ENCODE assay signal across 1 cellular context in genomic region chr16:85535352-85536072, GRCh38.
TF ChIP-seq lines count a peak whose summit lies in the region.

No MANE protein-coding gene starts in this region.

TF ChIP-seq in K562, 482 proteins besides CTCF, POLR2A, EP300 and RAD21 (continued from another document and continues in another):
- TF ChIP-seq TCF7L2 (IDR thresholded peaks at IDR 0.05; ENCODE audit: low read depth, low read length) = peak; percentile 87
- TF ChIP-seq MNT (conservative IDR thresholded peaks at IDR 0.05) = peak; percentile 85 to 95
- peak; percentile 52; the same call in 1 of the 2 replicates for TF ChIP-seq JUN (IDR thresholded peaks at IDR 0.05; ENCODE audit: borderline replicate concordance, low read depth, low read length)
- TF ChIP-seq JUN (CRISPR knock-in tag; IDR thresholded peaks at IDR 0.05; ENCODE audit: borderline replicate concordance) = no peak; the same call in 1 of the 2 replicates
- TF ChIP-seq NCOR1 (IDR thresholded peaks at IDR 0.05) = peak; percentile 100
- TF ChIP-seq ZNF830 (CRISPR knock-in tag; IDR thresholded peaks at IDR 0.05) = peak; percentile 92; the same call in 1 of the 2 replicates
- peak; percentile 83 to 86 for TF ChIP-seq FOXK2 (conservative IDR thresholded peaks at IDR 0.05 in 1 of 2, IDR thresholded peaks at IDR 0.05 in 1 of 2; ENCODE audit: low read depth in 2 of 2)
- TF ChIP-seq E2F5 (CRISPR knock-in tag; IDR thresholded peaks at IDR 0.05) = no peak
- no peak for TF ChIP-seq SRSF7 (optimal IDR thresholded peaks at IDR 0.05; ENCODE audit: low read depth, low read length)
- no peak for TF ChIP-seq USF2 (CRISPR knock-in tag; IDR thresholded peaks at IDR 0.05)
- peak; percentile 30; the same call in 1 of the 2 replicates for TF ChIP-seq ATF6 (CRISPR knock-in tag; IDR thresholded peaks at IDR 0.05)
- 0 out of 2 replicates have a peak, but pooled peaks have one; percentile 76 for TF ChIP-seq ZC3H8 (IDR thresholded peaks at IDR 0.05)
- TF ChIP-seq SRSF9 (IDR thresholded peaks at IDR 0.05; ENCODE audit: borderline replicate concordance, low read depth, low read length) = no peak
- peak; percentile 92 for TF ChIP-seq HLTF (IDR thresholded peaks at IDR 0.05)
- TF ChIP-seq HDAC3 (IDR thresholded peaks at IDR 0.05; ENCODE audit: borderline replicate concordance, partially characterized antibody) = peak; percentile 99
- peak; percentile 60 for TF ChIP-seq RBM39 (optimal IDR thresholded peaks at IDR 0.05; ENCODE audit: low read depth, low read length)
- TF ChIP-seq HNRNPLL (IDR thresholded peaks at IDR 0.05; ENCODE audit: low read depth, low read length, poor library complexity, severe bottlenecking) = no peak
- TF ChIP-seq ZBTB8A (IDR thresholded peaks at IDR 0.05; ENCODE audit: partially characterized antibody) = no peak
- no peak for TF ChIP-seq ZNF586 (CRISPR knock-in tag; conservative IDR thresholded peaks at IDR 0.05)
- peak; percentile 63; the same call in 1 of the 2 replicates for TF ChIP-seq PATZ1 (CRISPR knock-in tag; IDR thresholded peaks at IDR 0.05; ENCODE audit: borderline replicate concordance)
- no peak for TF ChIP-seq ZNF3 (CRISPR knock-in tag; IDR thresholded peaks at IDR 0.05)
- no peak for TF ChIP-seq ZNF431 (CRISPR knock-in tag; IDR thresholded peaks at IDR 0.05)
- TF ChIP-seq BRD4 (IDR thresholded peaks at IDR 0.05) = peak; percentile 93
- TF ChIP-seq DLX4 (CRISPR knock-in tag; IDR thresholded peaks at IDR 0.05) = no peak
- TF ChIP-seq ZNF282 (CRISPR knock-in tag; IDR thresholded peaks at IDR 0.05) = no peak
- TF ChIP-seq CHCHD3 (CRISPR knock-in tag; IDR thresholded peaks at IDR 0.05) = no peak
- no peak for TF ChIP-seq ATF2 (CRISPR knock-in tag; IDR thresholded peaks at IDR 0.05)
- TF ChIP-seq CEBPG (CRISPR knock-in tag; IDR thresholded peaks at IDR 0.05) = no peak
- no peak for TF ChIP-seq CEBPG (tag; conservative IDR thresholded peaks at IDR 0.05 in 1 of 2, IDR thresholded peaks at IDR 0.05 in 1 of 2)
- no peak for TF ChIP-seq ZNF764 (CRISPR knock-in tag; IDR thresholded peaks at IDR 0.05; ENCODE audit: low read depth)
- TF ChIP-seq ZNF785 (CRISPR knock-in tag; IDR thresholded peaks at IDR 0.05) = no peak
- no peak for TF ChIP-seq KAT8 (IDR thresholded peaks at IDR 0.05; ENCODE audit: low read depth)
- peak; percentile 70; the same call in 1 of the 2 replicates for TF ChIP-seq MITF (IDR thresholded peaks at IDR 0.05)
- peak; percentile 27 for TF ChIP-seq RB1 (IDR thresholded peaks at IDR 0.05; ENCODE audit: low read depth)
- peak; percentile 53; the same call in 1 of the 2 replicates for TF ChIP-seq ZNF263 (CRISPR knock-in tag; IDR thresholded peaks at IDR 0.05; ENCODE audit: borderline replicate concordance)
- no peak for TF ChIP-seq CREB5 (CRISPR knock-in tag; IDR thresholded peaks at IDR 0.05)
- TF ChIP-seq HMG20A (CRISPR knock-in tag; conservative IDR thresholded peaks at IDR 0.05) = no peak
- no peak for TF ChIP-seq NCOA4 (IDR thresholded peaks at IDR 0.05; ENCODE audit: partially characterized antibody)
- TF ChIP-seq CXXC5 (CRISPR knock-in tag; IDR thresholded peaks at IDR 0.05) = peak; percentile 99
- TF ChIP-seq NFIC (IDR thresholded peaks at IDR 0.05) = peak; percentile 100
- no peak for TF ChIP-seq POLR2H (tag; IDR thresholded peaks at IDR 0.05; ENCODE audit: low read depth)
- peak; percentile 80; the same call in 1 of the 2 replicates for TF ChIP-seq MEF2A (IDR thresholded peaks at IDR 0.05; ENCODE audit: control insufficient read depth, low read depth, low read length)
- TF ChIP-seq MEIS2 (IDR thresholded peaks at IDR 0.05; ENCODE audit: partially characterized antibody) = peak; percentile 91
- no peak for TF ChIP-seq RNF219 (CRISPR knock-in tag; IDR thresholded peaks at IDR 0.05)
- peak; percentile 91 for TF ChIP-seq ATF7 (IDR thresholded peaks at IDR 0.05)
- TF ChIP-seq SFPQ (IDR thresholded peaks at IDR 0.05; ENCODE audit: low read depth, low read length) = no peak
- no peak for TF ChIP-seq CBX2 (IDR thresholded peaks at IDR 0.05; ENCODE audit: insufficient read depth, low read length, poor library complexity, severe bottlenecking)
